Comparison of ENCODE assay signal across 20 cellular contexts in the genomic region with DNA sequence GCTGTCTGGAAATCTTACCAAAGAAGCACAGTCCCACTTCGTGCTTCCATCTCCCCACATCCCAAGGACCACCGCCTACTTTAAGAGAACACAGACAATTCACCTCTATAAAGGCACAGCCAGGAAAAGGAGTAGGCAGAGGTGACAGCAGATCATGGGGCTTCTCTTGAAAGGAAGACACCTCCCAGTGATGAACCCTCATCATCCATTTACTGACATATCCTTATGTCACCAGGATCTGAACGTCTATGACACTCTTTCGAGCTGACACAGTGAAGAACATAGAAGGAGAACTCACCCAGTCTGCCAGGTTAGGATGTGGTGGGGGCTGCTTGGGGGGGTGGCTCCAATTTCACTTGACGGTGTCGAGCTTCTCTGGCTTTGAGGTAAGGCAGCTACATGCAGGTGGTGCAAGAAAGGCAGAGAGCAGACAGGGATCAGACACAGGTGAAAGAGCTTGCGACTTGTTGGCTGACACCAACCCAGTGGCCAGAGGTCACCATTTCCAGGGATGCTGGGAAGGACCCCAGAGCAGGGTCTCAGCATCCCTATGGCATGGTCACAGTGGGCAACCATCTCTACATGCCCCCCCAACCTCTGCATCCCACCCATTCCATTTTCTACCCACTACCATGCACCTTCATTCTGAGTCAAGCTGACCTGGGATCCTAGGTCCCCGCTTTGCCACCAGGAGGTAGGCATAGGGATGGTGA.
DNase-seq lines count a peak whose midpoint lies in the region; ATAC-seq and TF ChIP-seq lines count a peak whose summit lies in the region.
"Had no signal": no experiment of that assay in that cellular context is flagged by ENCODE, and none has a peak within 500 bp of the region (broad histone marks: within the 10 kb centered on the region; RNA-seq: fewer than 3 reads in every experiment).

No MANE protein-coding gene starts in this region.

- H3K4me3 ChIP-seq in left ventricle myocardium inferior, result no peak overlapping the region
- no peak overlapping the region for H3K4me3 ChIP-seq in osteoblast (ENCODE audit: insufficient read depth, low read length)
- H3K4me3 ChIP-seq in stomach, result no peak overlapping the region
- H3K4me3 ChIP-seq: HAP-1 had no signal

- H4K20me1 ChIP-seq in osteoblast (ENCODE audit: insufficient read depth, low read length), result peaks cover 14% of the 10 kb centered on the region
- H4K20me1 ChIP-seq in H9 (ENCODE audit: control insufficient read depth, insufficient read depth, insufficient read length), result no peaks in the 10 kb centered on the region

- H3K4me2 ChIP-seq in osteoblast (ENCODE audit: insufficient read depth, low read length), result no peak overlapping the region
- H3K4me2 ChIP-seq in H9 (ENCODE audit: insufficient read depth, insufficient read length, low read length), result no peak overlapping the region
- H3K4me2 ChIP-seq: KMS-11 had no signal

- H3K79me2 ChIP-seq in osteoblast (ENCODE audit: insufficient read depth, low read length) (peaks cover 6% of the 10 kb centered on the region), H9 (ENCODE audit: insufficient read depth, low read length) (no peaks in the 10 kb centered on the region)

- H3K9me3 ChIP-seq in left ventricle myocardium inferior (replicated peaks) (no peaks in the 10 kb centered on the region), osteoblast (ENCODE audit: low read depth, low read length) (no peaks in the 10 kb centered on the region), H9 (ENCODE audit: control insufficient read depth, low read depth, low read length) (no peaks in the 10 kb centered on the region), stomach (no peaks in the 10 kb centered on the region)
- H3K9me3 ChIP-seq: HAP-1 had no signal

- TF ChIP-seq EP300 in stomach (IDR thresholded peaks at IDR 0.05), result no peak

- H3K27me3 Mint-ChIP-seq in brain, result no peaks in the 10 kb centered on the region
- H3K27me3 Mint-ChIP-seq in H9 (ENCODE audit: low read depth), result no peaks in the 10 kb centered on the region

- H2BK12ac ChIP-seq in H9 (ENCODE audit: insufficient read length, low read depth, low read length), result no peak overlapping the region

- no peak for TF ChIP-seq CTCF in left ventricle myocardium inferior (IDR thresholded peaks at IDR 0.05; ENCODE audit: borderline replicate concordance)
- TF ChIP-seq CTCF in brain (conservative IDR thresholded peaks at IDR 0.05), result no peak
- TF ChIP-seq CTCF in osteoblast (IDR thresholded peaks at IDR 0.05; ENCODE audit: extremely low read depth, low read depth, low read length), result no peak
- TF ChIP-seq CTCF in H9 (conservative IDR thresholded peaks at IDR 0.05), result no peak
- TF ChIP-seq CTCF in stomach (IDR thresholded peaks at IDR 0.05), result no peak

- H2BK120ac ChIP-seq in H9 (ENCODE audit: low read depth, low read length, poor library complexity, severe bottlenecking), result no peak overlapping the region

- H3K36me3 Mint-ChIP-seq in brain (peaks cover 76% of the 10 kb centered on the region), H9 (ENCODE audit: insufficient read depth in 1 of 3, low read depth in 3 of 3) (peaks cover 16 to 30% (median 24%) of the 10 kb centered on the region in 3 experiments; a peak in 6 of 7 replicates)

- H3K9ac ChIP-seq in H9 (ENCODE audit: extremely low read depth, insufficient read length, low read length), result no peak overlapping the region
- H3K9ac ChIP-seq: KMS-11 had no signal

- H4K5ac ChIP-seq in H9 (ENCODE audit: insufficient read length, low read depth, low read length), result no peak overlapping the region

- peaks cover 96% of the 10 kb centered on the region for H3K36me3 ChIP-seq in left ventricle myocardium inferior
- H3K36me3 ChIP-seq in osteoblast (ENCODE audit: insufficient read depth, low read length), result peaks cover 91% of the 10 kb centered on the region
- H3K36me3 ChIP-seq in stomach, result peaks cover 33 to 97% (median 93%) of the 10 kb centered on the region in 4 donors
- H3K36me3 ChIP-seq: HAP-1 had no signal

- no peak overlapping the region for H3K14ac ChIP-seq in H9 (ENCODE audit: insufficient read depth, low read length)

- no peak overlapping the region for H3K4me3 Mint-ChIP-seq in brain
- no peak overlapping the region for H3K4me3 Mint-ChIP-seq in H9
- H3K4me3 Mint-ChIP-seq: CD14-positive monocyte had no signal

- no peak overlapping the region for H3T11ph ChIP-seq in H9 (ENCODE audit: low read length)

- H3K27me3 ChIP-seq in left ventricle myocardium inferior (ENCODE audit: low read depth), result no peaks in the 10 kb centered on the region
- H3K27me3 ChIP-seq in osteoblast (ENCODE audit: insufficient read depth, low read length), result no peaks in the 10 kb centered on the region
- no peaks in the 10 kb centered on the region for H3K27me3 ChIP-seq in H9 (ENCODE audit: insufficient read depth, low read length)
- no peaks in the 10 kb centered on the region for H3K27me3 ChIP-seq in stomach

- no peak overlapping the region for H2AK5ac ChIP-seq in H9 (ENCODE audit: insufficient read length, low read length)

- H3K4me1 Mint-ChIP-seq in brain (no peaks in the 10 kb centered on the region), H9 (peaks cover 0 to 7% of the 10 kb centered on the region in 2 experiments; a peak in 1 of 4 replicates)

- no peak overlapping the region for H2BK20ac ChIP-seq in H9 (ENCODE audit: low read depth, low read length, poor library complexity, severe bottlenecking)

- H4K8ac ChIP-seq in H9 (replicated peaks; ENCODE audit: insufficient read length, low read depth, low read length), result no peak overlapping the region

- ATAC-seq in Right ventricle myocardium inferior, result no peak
- ATAC-seq in GM21526 (IDR thresholded peaks at IDR 0.05; ENCODE audit: low FRiP score, unreplicated experiment), result no peak

- no CpG with 5 or more reads among the region's 8 CpGs for WGBS in H9 (ENCODE audit: extremely low coverage, insufficient read length, low lambda C conversion rate)
- 87 to 94% (median 89%) methylated on average over 8 of the region's 8 CpGs for WGBS in stomach, 5 donors

- no peaks in the 10 kb centered on the region for H3K23me2 ChIP-seq in H9 (ENCODE audit: insufficient read length, low read depth, low read length, poor library complexity, severe bottlenecking)

- no peak for TF ChIP-seq POLR2A in stomach (IDR thresholded peaks at IDR 0.05)

- H3K27ac ChIP-seq in left ventricle myocardium inferior (replicated peaks), result peak overlapping the region; percentile 22
- no peak overlapping the region for H3K27ac ChIP-seq in osteoblast (ENCODE audit: low read depth, low read length)
- no peak overlapping the region for H3K27ac ChIP-seq in H9 (ENCODE audit: insufficient read length, low read depth, low read length)
- H3K27ac ChIP-seq in stomach, result no peak overlapping the region
- H3K27ac ChIP-seq: KMS-11 had no signal

- H4K91ac ChIP-seq in H9 (ENCODE audit: insufficient read length, low read depth, low read length), result no peak overlapping the region

- DNase-seq in left ventricle myocardium inferior, result no peak
- no peak for DNase-seq in Right ventricle myocardium inferior (ENCODE audit: missing footprints)
- peak; percentile 72 for DNase-seq in osteoblast (ENCODE audit: insufficient read length, low spot score, missing footprints)
- DNase-seq in H9, result no peak
- no peak for DNase-seq in stomach
- DNase-seq: EL, GF-D8, IMR-90, NCI-H1105, NCI-H1694, NCI-H2081 treated with DMSO at 0.1 percent for 48 hours, NCI-H446 treated with DMSO at 0.1 percent for 48 hours, NCI-H526 treated with DMSO at 0.1 percent for 48 hours, OCI-M1, Right ventricle myocardium superior had no signal

- H2BK15ac ChIP-seq in H9 (ENCODE audit: low read depth, low read length), result no peak overlapping the region

- H3K27ac Mint-ChIP-seq in brain (peak overlapping the region in 3 of 5 experiments; percentile 29 to 77 (median 30)), H9 (no peak overlapping the region)
- H3K27ac Mint-ChIP-seq: CD14-positive monocyte had no signal

- no peak overlapping the region for H3K4ac ChIP-seq in H9 (ENCODE audit: low read depth, low read length)

- H3K23ac ChIP-seq in H9 (ENCODE audit: insufficient read length, low read depth, low read length), result no peak overlapping the region

- no peak overlapping the region for H2BK5ac ChIP-seq in H9 (ENCODE audit: insufficient read length, low read length)

- no peaks in the 10 kb centered on the region for H3K79me1 ChIP-seq in H9 (ENCODE audit: insufficient read depth, low read depth, low read length, poor library complexity, severe bottlenecking)

- H3K4me1 ChIP-seq in left ventricle myocardium inferior (peaks cover 42% of the 10 kb centered on the region), osteoblast (ENCODE audit: insufficient read depth, low read length) (no peaks in the 10 kb centered on the region), H9 (ENCODE audit: insufficient read depth, low read length) (no peaks in the 10 kb centered on the region), stomach (peaks cover 2 to 7% (median 4%) of the 10 kb centered on the region in 4 donors)
- H3K4me1 ChIP-seq: HAP-1 had no signal

- no peak overlapping the region for H3K18ac ChIP-seq in H9 (ENCODE audit: insufficient read length, low read depth, low read length)

- H3K9me3 Mint-ChIP-seq in brain (no peaks in the 10 kb centered on the region), H9 (no peaks in the 10 kb centered on the region)

- H2AFZ ChIP-seq in osteoblast (ENCODE audit: low read length) (no peak overlapping the region), H9 (ENCODE audit: low read length) (no peak overlapping the region)

- H3K56ac ChIP-seq in H9 (ENCODE audit: insufficient read length, low read depth, low read length), result no peak overlapping the region

- intact Hi-C loops in left ventricle myocardium inferior (cut with micrococcal nuclease), result no loop called here
- intact Hi-C loops in Right ventricle myocardium inferior (cut with DNase I), result no loop called here
- intact Hi-C loops in stomach (cut with DNase I; ENCODE audit: low total_unique reads), result no loop called here

Comparison
In these comparisons a context has a peak if more than half of its experiments do, and no peak if none do; other contexts are left out.
1. H3K27ac Mint-ChIP-seq: peak in brain (3 of 5); none in H9 (0 of 3).